Comparison of ENCODE assay signal across 10 cellular contexts in genomic region chrX:151920530-151920929, GRCh38. TPM values are rescaled to one million over a fixed set of nuclear protein-coding genes. Genes with fewer than 3 reads are reported as not detected.
"Had no signal": no experiment of that assay in that cellular context is flagged by ENCODE, and none has a peak within 500 bp of the region (broad histone marks: within the 10 kb centered on the region; RNA-seq: fewer than 3 reads in every experiment).

No MANE protein-coding gene starts in this region.

- H3K4me2 ChIP-seq: GM23338 had no signal

- DNase-seq: GM23248, GOT3, H7, H9, HCEC 1CT, HFFc6 had no signal

- H3K9me3 ChIP-seq: HAP-1 had no signal

- H3K4me3 ChIP-seq: GM23248, GM23338, HAP-1 had no signal

- H3K4me1 ChIP-seq: HAP-1 had no signal

- H3K9ac ChIP-seq: GM23248 had no signal

- ATAC-seq: GM23338, HCT116 had no signal

- H2AFZ ChIP-seq: GM23248, GM23338 had no signal

- H3K36me3 ChIP-seq: HAP-1 had no signal

- H3K27ac ChIP-seq: GM23248 had no signal

RNA-seq across cellular contexts. Expression of gene MAGEA4, which starts 7.8 kb away (rescaled TPM):
- total RNA-seq: GM23248, H4, HFFc6 had no signal
- polyA plus RNA-seq: GM23248 had no signal
